Comparison of ENCODE assay signal across 9 cellular contexts in genomic region chr20:4666001-4666470, GRCh38. TPM values are rescaled to one million over a fixed set of nuclear protein-coding genes. Genes with fewer than 3 reads are reported as not detected.
DNase-seq lines count a peak whose midpoint lies in the region; ATAC-seq and TF ChIP-seq lines count a peak whose summit lies in the region.
"Had no signal": no experiment of that assay in that cellular context is flagged by ENCODE, and none has a peak within 500 bp of the region (broad histone marks: within the 10 kb centered on the region; RNA-seq: fewer than 3 reads in every experiment).

No MANE protein-coding gene starts in this region.

- DNase-seq in AG20443 (ENCODE audit: low spot score), result peak; percentile 29
- peak; percentile 70 for DNase-seq in NOMO-1 treated with dmso at 0.1 percent for 144 hours (lab: John Stamatoyannopoulos, UW; ENCODE audit: unreplicated experiment)
- DNase-seq in activated T-cell treated with anti-CD3 and anti-CD28 coated beads, Interleukin-2, amount 50 U/mL, for 4 hours, result peak; percentile 45
- peak in 2 of 9 donors; percentile 17 to 40 for DNase-seq in naive thymus-derived CD4-positive, alpha-beta T cell
- DNase-seq in foreskin melanocyte, result no peak
- no peak for DNase-seq in amygdala (lab: John Stamatoyannopoulos, UW)
- no peak for DNase-seq in dorsolateral prefrontal cortex

- peak overlapping the region; percentile 77 for H3K4me3 Mint-ChIP-seq in activated T-cell treated with anti-CD3 and anti-CD28 coated beads, Interleukin-2, amount 50 U/mL, for 4 hours
- peak overlapping the region in 9 of 10 donors; percentile 4 to 81 (median 43) for H3K4me3 Mint-ChIP-seq in naive thymus-derived CD4-positive, alpha-beta T cell

- peak overlapping the region in 5 of 9 donors; percentile 21 to 87 (median 29) for H3K27ac Mint-ChIP-seq in naive thymus-derived CD4-positive, alpha-beta T cell

- peaks cover 34% of the 10 kb centered on the region for H3K4me1 Mint-ChIP-seq in activated T-cell treated with anti-CD3 and anti-CD28 coated beads, Interleukin-2, amount 50 U/mL, for 4 hours (ENCODE audit: low read depth)
- peaks cover 4 to 44% (median 13%) of the 10 kb centered on the region in 7 donors for H3K4me1 Mint-ChIP-seq in naive thymus-derived CD4-positive, alpha-beta T cell

- no peaks in the 10 kb centered on the region for H3K9me3 ChIP-seq in naive thymus-derived CD4-positive, alpha-beta T cell (ENCODE audit: control insufficient read depth in 2 of 3, low read length in 3 of 3)

- POLR2A ChIA-PET in naive thymus-derived CD4-positive, alpha-beta T cell (lab: Charles Lee), result interaction anchor here (1.3 kb wide), 1 partner anchor 18 kb away, joined by 4 read pairs; no protein-coding TSS in a partner anchor

- CTCF ChIA-PET in naive thymus-derived CD4-positive, alpha-beta T cell (lab: Charles Lee), result no interaction called here

- ATAC-seq in activated T-cell treated with anti-CD3 and anti-CD28 coated beads, Interleukin-2, amount 50 U/mL, for 4 hours, result peak; percentile 82 to 90
- ATAC-seq in naive thymus-derived CD4-positive, alpha-beta T cell, result peak; percentile 86
- no peak for ATAC-seq in GM18873 (IDR thresholded peaks at IDR 0.05; ENCODE audit: low FRiP score, unreplicated experiment)

- peak overlapping the region; percentile 46 for H3K4me3 ChIP-seq in naive thymus-derived CD4-positive, alpha-beta T cell (ENCODE audit: low read length)
- no peak overlapping the region for H3K4me3 ChIP-seq in dorsolateral prefrontal cortex

- no peaks in the 10 kb centered on the region for H3K9me3 Mint-ChIP-seq in activated T-cell treated with anti-CD3 and anti-CD28 coated beads, Interleukin-2, amount 50 U/mL, for 4 hours
- H3K9me3 Mint-ChIP-seq in naive thymus-derived CD4-positive, alpha-beta T cell, result peaks cover 0 to 1% (median 0%) of the 10 kb centered on the region in 11 donors

- H3K36me3 ChIP-seq in naive thymus-derived CD4-positive, alpha-beta T cell (ENCODE audit: control insufficient read depth in 2 of 3, insufficient read depth in 3 of 3, low read length in 3 of 3), result no peaks in the 10 kb centered on the region

- no peak overlapping the region for H3K27ac ChIP-seq in naive thymus-derived CD4-positive, alpha-beta T cell (ENCODE audit: low read depth, low read length)
- no peak overlapping the region for H3K27ac ChIP-seq in dorsolateral prefrontal cortex

- H3K27me3 Mint-ChIP-seq in activated T-cell treated with anti-CD3 and anti-CD28 coated beads, Interleukin-2, amount 50 U/mL, for 4 hours (ENCODE audit: low read depth), result no peaks in the 10 kb centered on the region
- H3K27me3 Mint-ChIP-seq in naive thymus-derived CD4-positive, alpha-beta T cell, result peaks cover 0 to 12% (median 0%) of the 10 kb centered on the region in 5 donors

- H3K4me1 ChIP-seq in naive thymus-derived CD4-positive, alpha-beta T cell (ENCODE audit: control insufficient read depth in 2 of 2, insufficient read depth in 2 of 2, low read length in 2 of 2), result peaks cover 10 to 17% of the 10 kb centered on the region in 2 donors

- no peaks in the 10 kb centered on the region for H3K36me3 Mint-ChIP-seq in activated T-cell treated with anti-CD3 and anti-CD28 coated beads, Interleukin-2, amount 50 U/mL, for 4 hours (ENCODE audit: insufficient read depth)
- H3K36me3 Mint-ChIP-seq in naive thymus-derived CD4-positive, alpha-beta T cell, result peaks cover 0 to 1% (median 0%) of the 10 kb centered on the region in 5 donors

- no peaks in the 10 kb centered on the region for H3K27me3 ChIP-seq in naive thymus-derived CD4-positive, alpha-beta T cell (ENCODE audit: control insufficient read depth in 2 of 2, insufficient read depth in 2 of 2, low read length in 2 of 2)
- H3K27me3 ChIP-seq in dorsolateral prefrontal cortex, result no peaks in the 10 kb centered on the region

- TF ChIP-seq CTCF in dorsolateral prefrontal cortex (IDR thresholded peaks at IDR 0.05 in 54 of 56, conservative IDR thresholded peaks at IDR 0.05 in 2 of 56; ENCODE audit: low read depth in 1 of 56, partially characterized antibody in 56 of 56), result no peak

- intact Hi-C loops in naive thymus-derived CD4-positive, alpha-beta T cell (cut with micrococcal nuclease), result loop anchor here in 1 of 2 donors (2.0 kb wide), 2 partner anchors 15 to 55 kb away; partner anchors contain the start of gene PRND
- intact Hi-C loops in dorsolateral prefrontal cortex (cut with DNase I), result no loop called here

RNA-seq across cellular contexts. Expression of gene PRNP, which starts 20.2 kb away (rescaled TPM):
- 10 to 100 TPM; 64.6 to 87.9 (median 70.4) TPM for total RNA-seq in activated T-cell treated with anti-CD3 and anti-CD28 coated beads, Interleukin-2, amount 50 U/mL, for 4 hours
- total RNA-seq in naive thymus-derived CD4-positive, alpha-beta T cell, result 10 to 100 TPM; 40.9 to 80.4 (median 44.9) TPM
- polyA plus RNA-seq in naive thymus-derived CD4-positive, alpha-beta T cell, result 10 to 100 TPM; 57.9 to 63.9 TPM
- 100 to 1,000 TPM; 270 to 661 (median 486) TPM for total RNA-seq in dorsolateral prefrontal cortex

RNA-seq across cellular contexts. Expression of gene PRND, which starts 55.7 kb away (rescaled TPM):
- total RNA-seq in activated T-cell treated with anti-CD3 and anti-CD28 coated beads, Interleukin-2, amount 50 U/mL, for 4 hours, result not detected
- total RNA-seq in naive thymus-derived CD4-positive, alpha-beta T cell, result under 1 TPM in 1 of 5 experiments, not detected in 4; 0.12 TPM
- polyA plus RNA-seq in naive thymus-derived CD4-positive, alpha-beta T cell, result under 1 TPM in 1 of 2 donors, not detected in 1; 0.05 TPM
- total RNA-seq in dorsolateral prefrontal cortex, result under 1 TPM in 50 of 120 experiments, not detected in 70; 0.07 to 0.42 (median 0.16) TPM
- total RNA-seq: T-helper 1 cell treated with Interleukin-12 subunit alpha and Interleukin-12 subunit beta and Interleukin-4 antibody, amounts not matched to agents 30 ng/mL and 1 ng/mL, for 36 hours had no signal

Comparison
In these comparisons a context has a peak if more than half of its experiments do, and no peak if none do; other contexts are left out.
1. DNase-seq: peak in AG20443 (single experiment), NOMO-1 treated with dmso at 0.1 percent for 144 hours (single experiment) and activated T-cell treated with anti-CD3 and anti-CD28 coated beads, Interleukin-2, amount 50 U/mL, for 4 hours (single experiment); none in foreskin melanocyte (single experiment), amygdala (0 of 56) and dorsolateral prefrontal cortex (0 of 10).